ENCODE assay signal across 8 cellular contexts in the genomic region with DNA sequence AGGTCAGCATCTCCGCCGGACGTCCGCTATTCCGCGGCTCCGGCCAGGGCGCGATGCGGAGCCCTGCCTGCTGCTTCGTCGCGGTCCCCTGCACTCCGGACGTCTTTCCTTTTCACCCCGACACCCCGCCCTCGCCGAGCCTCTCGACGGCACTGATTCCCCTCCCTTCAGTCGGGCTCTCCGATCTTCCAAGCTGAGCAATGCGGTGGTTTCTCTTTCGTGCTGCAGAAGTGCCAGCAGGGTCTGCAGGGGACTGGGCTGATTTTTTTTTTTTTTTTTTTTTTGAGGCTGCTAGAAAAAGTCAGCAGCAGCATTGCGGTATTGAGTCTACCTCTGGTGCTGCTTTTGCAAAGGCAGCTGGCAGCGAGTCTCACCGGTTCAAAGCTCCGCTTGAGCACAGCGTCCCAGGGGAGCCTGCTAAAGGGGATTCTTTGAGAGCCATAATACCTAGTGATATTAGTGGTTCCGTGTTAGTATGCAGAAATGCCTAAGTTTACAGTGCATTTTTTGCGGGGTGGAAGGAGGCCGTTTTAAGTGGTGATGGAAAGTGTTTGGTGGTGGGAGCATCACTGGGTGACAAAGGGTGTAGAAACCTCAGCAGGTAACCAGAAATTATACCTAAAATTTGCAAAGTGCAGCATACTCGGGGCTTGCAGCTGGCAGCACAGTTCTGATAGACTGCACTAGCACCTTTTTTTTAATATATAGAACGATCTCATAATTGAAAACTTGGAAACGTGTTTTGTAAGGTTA. TPM values are rescaled to one million over a fixed set of nuclear protein-coding genes. Genes with fewer than 3 reads are reported as not detected.
DNase-seq lines count a peak whose midpoint lies in the region; ATAC-seq and TF ChIP-seq lines count a peak whose summit lies in the region.

No MANE protein-coding gene starts in this region.

- H3K9me3 Mint-ChIP-seq in IgD-negative memory B cell = no peaks in the 10 kb centered on the region

- H3K27ac ChIP-seq in RWPE1 = peak overlapping the region; percentile 97
- H3K27ac ChIP-seq in osteoblast (ENCODE audit: low read depth, low read length) = peak overlapping the region; percentile 48
- peak overlapping the region; percentile 95 for H3K27ac ChIP-seq in thymus (ENCODE audit: low read depth)

- DNase-seq in DMS53 treated with DMSO at 0.1 percent for 48 hours (lab: John Stamatoyannopoulos, UW; ENCODE audit: unreplicated experiment) = peak; percentile 54
- DNase-seq in RWPE1 (ENCODE audit: low spot score) = peak; percentile 36
- DNase-seq in activated naive CD4-positive, alpha-beta T cell (lab: John Stamatoyannopoulos, UW) = peak; percentile 8 to 58 (median 42)
- peak; percentile 55 for DNase-seq in germinal center (ENCODE audit: low spot score)
- DNase-seq in osteoblast (ENCODE audit: insufficient read length, low spot score, missing footprints) = peak; percentile 87

- H3K27me3 Mint-ChIP-seq in IgD-negative memory B cell = no peaks in the 10 kb centered on the region

- peaks cover 41 to 57% (median 55%) of the 10 kb centered on the region in 3 donors for H3K4me1 Mint-ChIP-seq in IgD-negative memory B cell

- H3K36me3 Mint-ChIP-seq in IgD-negative memory B cell = no peaks in the 10 kb centered on the region

- H3K4me3 Mint-ChIP-seq in IgD-negative memory B cell = peak overlapping the region; percentile 91 to 97 (median 94)

- under 1% methylated on average over 36 of the region's 36 CpGs for WGBS in thymus

- no peaks in the 10 kb centered on the region for H3K27me3 ChIP-seq in osteoblast (ENCODE audit: insufficient read depth, low read length)
- H3K27me3 ChIP-seq in thymus (ENCODE audit: control insufficient read depth, insufficient read depth) = no peaks in the 10 kb centered on the region

- no peaks in the 10 kb centered on the region for H3K36me3 ChIP-seq in osteoblast (ENCODE audit: insufficient read depth, low read length)
- H3K36me3 ChIP-seq in thymus (ENCODE audit: control insufficient read depth, insufficient read depth) = no peaks in the 10 kb centered on the region

- peaks cover 49% of the 10 kb centered on the region for H3K79me2 ChIP-seq in osteoblast (ENCODE audit: insufficient read depth, low read length)

- POLR2A ChIA-PET in RWPE1 (lab: Yijun Ruan, JAX; ENCODE audit: low non-redundant PET) = interaction anchor here (0.6 to 2.3 kb wide), 5 partner anchors 24 to 726 kb away, joined by 3 to 8 read pairs (median 6); no protein-coding TSS in a partner anchor

- H2AFZ ChIP-seq in osteoblast (ENCODE audit: low read length) = peak overlapping the region; percentile 44

- H3K9me3 ChIP-seq in osteoblast (ENCODE audit: low read depth, low read length) = no peaks in the 10 kb centered on the region
- H3K9me3 ChIP-seq in thymus (ENCODE audit: control insufficient read depth) = no peaks in the 10 kb centered on the region

- peak overlapping the region; percentile 94 for H3K4me2 ChIP-seq in osteoblast (ENCODE audit: insufficient read depth, low read length)

- ATAC-seq in GM21529 (IDR thresholded peaks at IDR 0.05; ENCODE audit: unreplicated experiment) = peak; percentile 43

- peaks cover 26% of the 10 kb centered on the region for H3K4me1 ChIP-seq in osteoblast (ENCODE audit: insufficient read depth, low read length)
- peaks cover 21% of the 10 kb centered on the region for H3K4me1 ChIP-seq in thymus (ENCODE audit: control insufficient read depth, insufficient read depth, low read length)

- H3K4me3 ChIP-seq in osteoblast (ENCODE audit: insufficient read depth, low read length) = peak overlapping the region; percentile 87
- H3K4me3 ChIP-seq in thymus (ENCODE audit: low read length) = peak overlapping the region; percentile 94

- CTCF ChIA-PET in RWPE1 (lab: Yijun Ruan, JAX) = interaction anchor here (0.6 kb wide), 4 partner anchors 46 to 442 kb away, joined by 3 to 4 read pairs (median 4); no protein-coding TSS in a partner anchor

- TF ChIP-seq CTCF in RWPE1 (conservative IDR thresholded peaks at IDR 0.05; ENCODE audit: low read depth) (no peak), osteoblast (IDR thresholded peaks at IDR 0.05; ENCODE audit: extremely low read depth, low read depth, low read length) (no peak)

- H3K27ac Mint-ChIP-seq in IgD-negative memory B cell = peak overlapping the region; percentile 85 to 99 (median 99)

- H4K20me1 ChIP-seq in osteoblast (ENCODE audit: insufficient read depth, low read length) = peaks cover 10% of the 10 kb centered on the region

RNA-seq across cellular contexts. Expression of a gene that starts 1.0 kb away (rescaled TPM):
- polyA plus RNA-seq in IgD-negative memory B cell (22.4 TPM), thymus (41.2 TPM)
- 14.8 and 15.3 TPM in 2 replicates for total RNA-seq in osteoblast

Comparison
In these comparisons a context has a peak if more than half of its experiments do, and no peak if none do; other contexts are left out.
1. Peak in every context shown above with its lines: DNase-seq, ATAC-seq, H3K4me3 ChIP-seq and H3K27ac ChIP-seq.
2. DNase-seq: peak in every context shown above with its lines; median percentile 87 in osteoblast; 55 in germinal center; 54 in DMS53 treated with DMSO at 0.1 percent for 48 hours; 42 in activated naive CD4-positive, alpha-beta T cell; 36 in RWPE1.